ENCODE assay signal across 7 cellular contexts in the genomic region with DNA sequence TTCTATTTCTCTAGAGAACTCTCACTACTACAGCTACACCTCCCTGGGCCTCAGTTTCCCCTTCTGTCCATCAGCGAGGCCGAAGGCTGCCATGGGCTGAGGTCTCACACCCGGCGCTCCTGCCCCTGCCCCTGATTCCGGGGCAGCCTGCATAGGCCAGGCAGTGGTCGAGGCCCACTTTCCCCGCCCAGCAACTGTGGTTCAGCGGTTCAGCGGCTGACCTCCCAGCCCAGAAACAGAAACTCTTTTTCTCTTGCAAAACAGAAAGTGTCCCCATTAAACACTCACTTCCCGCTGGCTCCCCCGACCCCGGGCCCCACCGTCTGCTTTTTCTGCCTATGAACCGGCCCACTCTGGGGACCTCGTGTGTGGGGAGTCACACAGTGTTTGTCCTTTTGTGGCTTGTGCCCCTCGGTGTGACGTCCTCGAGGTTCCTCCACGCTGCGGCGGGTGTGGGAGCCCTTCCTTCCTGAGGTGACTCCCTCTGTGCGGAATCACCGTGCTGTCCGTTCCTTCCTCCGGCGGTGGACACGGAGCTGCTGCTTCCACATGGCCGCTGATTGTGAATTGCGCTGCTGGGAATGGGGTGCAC.
DNase-seq lines count a peak whose midpoint lies in the region; ATAC-seq and TF ChIP-seq lines count a peak whose summit lies in the region.

No MANE protein-coding gene starts in this region.

- peak; percentile 36 for DNase-seq in RPMI8226
- DNase-seq in coronary artery (ENCODE audit: low spot score): peak; percentile 79
- no peak for DNase-seq in NCI-H2081 treated with DMSO at 0.1 percent for 48 hours (lab: John Stamatoyannopoulos, UW)
- DNase-seq in DMS 273 (lab: John Stamatoyannopoulos, UW; ENCODE audit: unreplicated experiment): no peak
- DNase-seq in NCI-H1694 (lab: John Stamatoyannopoulos, UW): no peak

- TF ChIP-seq CTCF in coronary artery (IDR thresholded peaks at IDR 0.05) (no peak), neutrophil (IDR thresholded peaks at IDR 0.05) (no peak)

- no peaks in the 10 kb centered on the region for H3K36me3 ChIP-seq in neutrophil

- peaks cover 64% of the 10 kb centered on the region for H3K27me3 ChIP-seq in neutrophil

- H3K27ac ChIP-seq in coronary artery (peak overlapping the region in 1 of 2 donors; percentile 87), neutrophil (no peak overlapping the region)

- peak; percentile 56 for ATAC-seq in GM19395 (IDR thresholded peaks at IDR 0.05; ENCODE audit: unreplicated experiment)

- H3K4me1 ChIP-seq in neutrophil (ENCODE audit: control insufficient read depth in 1 of 2, insufficient read depth in 1 of 2, low read depth in 1 of 2, low read length in 1 of 2): peaks cover 11 to 13% of the 10 kb centered on the region in 2 experiments

- no peaks in the 10 kb centered on the region for H3K9me3 ChIP-seq in neutrophil

- H3K4me3 ChIP-seq in coronary artery: peak overlapping the region; percentile 75
- peak overlapping the region; percentile 40 to 45 for H3K4me3 ChIP-seq in neutrophil (ENCODE audit: low read depth in 1 of 2, low read length in 1 of 2)

Comparison
In these comparisons a context has a peak if more than half of its experiments do, and no peak if none do; other contexts are left out.
1. DNase-seq: peak in RPMI8226 (single experiment) and coronary artery (single experiment); none in NCI-H2081 treated with DMSO at 0.1 percent for 48 hours (single experiment), DMS 273 (single experiment) and NCI-H1694 (single experiment).